Comparison of ENCODE assay signal across 1 cellular context in genomic region chr15:67827561-67828378, GRCh38.
TF ChIP-seq lines count a peak whose summit lies in the region.

No MANE protein-coding gene starts in this region.

TF ChIP-seq in A549, 52 proteins besides CTCF, POLR2A, EP300 and RAD21 (continued from another document):
- TF ChIP-seq E2F6 (IDR thresholded peaks at IDR 0.05; ENCODE audit: borderline replicate concordance, low read depth) (no peak), BHLHE40 (IDR thresholded peaks at IDR 0.05; ENCODE audit: low read depth, low read length) (no peak), ZFP36 (IDR thresholded peaks at IDR 0.05; ENCODE audit: borderline replicate concordance, partially characterized antibody) (no peak), EHF (CRISPR knock-in tag; IDR thresholded peaks at IDR 0.05) (no peak), ATOH8 (CRISPR knock-in tag; IDR thresholded peaks at IDR 0.05; ENCODE audit: low read depth) (no peak), GATA3 (IDR thresholded peaks at IDR 0.05; ENCODE audit: borderline replicate concordance) (no peak)
